26 cellular contexts compared by ENCODE assay signal in the genomic region with DNA sequence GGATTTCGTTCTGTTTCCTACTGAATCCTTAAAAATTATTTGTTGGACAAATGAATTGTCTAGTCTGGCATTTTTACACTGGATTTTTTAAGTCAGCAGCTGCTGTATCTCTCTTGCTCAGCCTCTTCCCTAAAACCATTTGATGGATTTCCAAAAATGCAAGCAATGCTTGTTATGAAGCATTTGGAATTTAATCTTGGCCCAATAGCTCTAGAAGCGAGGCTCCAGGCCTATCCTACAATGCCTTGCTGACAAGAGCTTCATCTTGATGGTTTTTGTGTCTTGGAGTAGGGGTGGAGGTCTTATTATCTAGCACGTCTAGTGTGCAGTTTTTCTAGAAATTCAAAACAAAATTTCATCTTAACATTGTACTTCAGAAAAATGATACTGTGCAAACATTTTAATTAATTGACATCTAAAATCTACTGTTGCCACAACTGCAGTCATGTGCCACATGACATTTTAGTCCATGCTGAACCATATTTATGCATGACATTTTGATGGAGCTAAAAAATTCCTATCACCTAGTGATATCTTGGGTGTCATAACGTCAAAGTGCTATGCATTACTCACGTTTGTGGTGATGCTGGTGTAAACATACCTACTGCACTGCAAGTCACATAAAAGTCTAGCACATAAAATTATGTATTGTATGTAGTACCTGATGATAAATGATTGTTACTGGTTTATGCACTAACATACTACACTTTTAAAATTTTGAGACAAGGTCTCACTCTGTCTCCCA. TPM values are rescaled to one million over a fixed set of nuclear protein-coding genes. Genes with fewer than 3 reads are reported as not detected.
DNase-seq lines count a peak whose midpoint lies in the region; ATAC-seq and TF ChIP-seq lines count a peak whose summit lies in the region.
"Had no signal": no experiment of that assay in that cellular context is flagged by ENCODE, and none has a peak within 500 bp of the region (broad histone marks: within the 10 kb centered on the region; RNA-seq: fewer than 3 reads in every experiment).

No MANE protein-coding gene starts in this region.

- no peaks in the 10 kb centered on the region for H3K27me3 ChIP-seq in cardiac muscle cell
- H3K27me3 ChIP-seq in left ventricle myocardium inferior (ENCODE audit: low read depth) = no peaks in the 10 kb centered on the region
- H3K27me3 ChIP-seq in SJCRH30 = no peaks in the 10 kb centered on the region
- H3K27me3 ChIP-seq: colonic mucosa, neural progenitor cell, upper lobe of right lung had no signal

- H3K4me1 Mint-ChIP-seq in type B pancreatic cell (ENCODE audit: unreplicated experiment) = peaks cover 28% of the 10 kb centered on the region

- no peak overlapping the region for H3K4me3 Mint-ChIP-seq in type B pancreatic cell
- H3K4me3 Mint-ChIP-seq: activated naive CD8-positive, alpha-beta T cell treated with anti-CD3 and anti-CD28 coated beads for 36 hours; activated T-helper 17 cell treated with anti-CD3 and anti-CD28 coated beads, Interleukin-2, amount 50 U/mL, for 72 hours; neural progenitor cell had no signal

- no peaks in the 10 kb centered on the region for H3K36me3 ChIP-seq in cardiac muscle cell
- H3K36me3 ChIP-seq in left ventricle myocardium inferior = no peaks in the 10 kb centered on the region
- H3K36me3 ChIP-seq in SJCRH30 = no peaks in the 10 kb centered on the region
- H3K36me3 ChIP-seq: colonic mucosa, lower lobe of right lung, neural progenitor cell, upper lobe of right lung, WERI-Rb-1 had no signal

- TF ChIP-seq CTCF in cardiac muscle cell (IDR thresholded peaks at IDR 0.05; ENCODE audit: low read depth, low read length) (no peak), left ventricle myocardium inferior (IDR thresholded peaks at IDR 0.05; ENCODE audit: borderline replicate concordance) (no peak), fibroblast of pulmonary artery (IDR thresholded peaks at IDR 0.05; ENCODE audit: low read length, missing control alignments) (no peak), type B pancreatic cell (conservative IDR thresholded peaks at IDR 0.05) (no peak)

- H3K9me3 ChIP-seq in cardiac muscle cell (ENCODE audit: low read depth) = no peaks in the 10 kb centered on the region
- H3K9me3 ChIP-seq in left ventricle myocardium inferior (replicated peaks) = no peaks in the 10 kb centered on the region
- no peaks in the 10 kb centered on the region for H3K9me3 ChIP-seq in SJCRH30 (replicated peaks)
- H3K9me3 ChIP-seq: colonic mucosa, lower lobe of right lung, upper lobe of right lung had no signal

- H3K27me3 Mint-ChIP-seq in type B pancreatic cell = no peaks in the 10 kb centered on the region
- H3K27me3 Mint-ChIP-seq: progenitor cell of endocrine pancreas had no signal

- intact Hi-C loops in left ventricle myocardium inferior (cut with micrococcal nuclease) = no loop called here

- H3K27ac ChIP-seq in cardiac muscle cell (no peak overlapping the region), left ventricle myocardium inferior (replicated peaks) (no peak overlapping the region), SJCRH30 (peak overlapping the region; percentile 25)
- H3K27ac ChIP-seq: C4-2B, colonic mucosa, lower lobe of right lung, neural progenitor cell, skin epidermis, upper lobe of right lung, WERI-Rb-1 had no signal

- H3K36me3 Mint-ChIP-seq in type B pancreatic cell = no peaks in the 10 kb centered on the region
- H3K36me3 Mint-ChIP-seq: activated naive CD8-positive, alpha-beta T cell treated with anti-CD3 and anti-CD28 coated beads for 36 hours; neural progenitor cell had no signal

- DNase-seq in cardiac muscle cell (ENCODE audit: low read depth in 1 of 2, low spot score in 1 of 2) (peak; percentile 25 to 76), left ventricle myocardium inferior (no peak), SJCRH30 (peak in 1 of 2 experiments; percentile 18), fibroblast of pulmonary artery (ENCODE audit: low read depth) (peak; percentile 53), type B pancreatic cell (ENCODE audit: extremely low spot score, unreplicated experiment) (no peak)
- DNase-seq in activated CD8-positive, alpha-beta memory T cell treated with anti-CD3 and anti-CD28 coated beads, Interleukin-2, amount 50 U/mL, for 48 hours = no peak
- DNase-seq: activated CD4-positive, alpha-beta T cell treated with anti-CD3 and anti-CD28 coated beads, Interleukin-2, amount 50 U/mL, for 1 hour; activated CD8-positive, alpha-beta memory T cell treated with anti-CD3 and anti-CD28 coated beads, Interleukin-2, amount 50 U/mL, for 4 hours; activated naive CD8-positive, alpha-beta T cell treated with anti-CD3 and anti-CD28 coated beads for 36 hours; colonic mucosa; lower lobe of right lung; NCI-H1092 treated with DMSO at 0.1 percent for 48 hours; NCI-H2029; NCI-H345; NCI-H774; stimulated activated CD4-positive, alpha-beta T cell treated with anti-CD3 and anti-CD28 coated beads, Interleukin-2, amount 100 ng/mL, for 24 hours; upper lobe of right lung; WERI-Rb-1 had no signal

- H3K4me1 ChIP-seq in cardiac muscle cell (ENCODE audit: low read depth) = no peaks in the 10 kb centered on the region
- peaks cover 23% of the 10 kb centered on the region for H3K4me1 ChIP-seq in left ventricle myocardium inferior
- H3K4me1 ChIP-seq in SJCRH30 = peaks cover 37% of the 10 kb centered on the region
- H3K4me1 ChIP-seq: colonic mucosa, neural progenitor cell had no signal

- H3K9me3 Mint-ChIP-seq in type B pancreatic cell = no peaks in the 10 kb centered on the region
- H3K9me3 Mint-ChIP-seq: activated naive CD8-positive, alpha-beta T cell treated with anti-CD3 and anti-CD28 coated beads for 36 hours; activated T-helper 17 cell treated with anti-CD3 and anti-CD28 coated beads, Interleukin-2, amount 50 U/mL, for 72 hours; neural progenitor cell had no signal

- H3K4me3 ChIP-seq in cardiac muscle cell = no peak overlapping the region
- no peak overlapping the region for H3K4me3 ChIP-seq in left ventricle myocardium inferior
- H3K4me3 ChIP-seq in SJCRH30 = no peak overlapping the region
- H3K4me3 ChIP-seq in fibroblast of pulmonary artery (replicated peaks; ENCODE audit: low read depth, low read length) = no peak overlapping the region
- H3K4me3 ChIP-seq: colonic mucosa, lower lobe of right lung, neural progenitor cell, skin epidermis, upper lobe of right lung had no signal

- ATAC-seq in GM21723 (IDR thresholded peaks at IDR 0.05; ENCODE audit: unreplicated experiment) (no peak), GM19397 (IDR thresholded peaks at IDR 0.05; ENCODE audit: unreplicated experiment) (no peak)
- ATAC-seq: activated T-helper 17 cell treated with anti-CD3 and anti-CD28 coated beads, Interleukin-2, amount 50 U/mL, for 72 hours; esophagus mucosa; lower lobe of right lung; upper lobe of right lung had no signal

- peak overlapping the region; percentile 6 for H3K27ac Mint-ChIP-seq in type B pancreatic cell
- H3K27ac Mint-ChIP-seq: activated naive CD8-positive, alpha-beta T cell treated with anti-CD3 and anti-CD28 coated beads for 36 hours; activated T-helper 17 cell treated with anti-CD3 and anti-CD28 coated beads, Interleukin-2, amount 50 U/mL, for 72 hours; neural progenitor cell; progenitor cell of endocrine pancreas had no signal

RNA-seq across cellular contexts. Expression of a gene that starts 5.9 kb away (rescaled TPM):
- 84.7 and 88.5 TPM in 2 replicates for total RNA-seq in cardiac muscle cell
- polyA plus RNA-seq in cardiac muscle cell = 11.7 and 13.6 TPM in 2 replicates
- total RNA-seq in left ventricle myocardium inferior = 104 TPM
- 143 and 146 TPM in 2 replicates for total RNA-seq in SJCRH30 (2014; rRNA removed; shearing (Covaris generic))
- total RNA-seq in type B pancreatic cell (ENCODE audit: low replicate concordance) = 134 and 186 TPM in 2 replicates

Comparison
In these comparisons a context has a peak if more than half of its experiments do, and no peak if none do; other contexts are left out.
1. DNase-seq: peak in cardiac muscle cell (2 of 2) and fibroblast of pulmonary artery (single experiment); none in left ventricle myocardium inferior (single experiment), type B pancreatic cell (single experiment) and activated CD8-positive, alpha-beta memory T cell treated with anti-CD3 and anti-CD28 coated beads, Interleukin-2, amount 50 U/mL, for 48 hours (single experiment).